In the genomic region with DNA sequence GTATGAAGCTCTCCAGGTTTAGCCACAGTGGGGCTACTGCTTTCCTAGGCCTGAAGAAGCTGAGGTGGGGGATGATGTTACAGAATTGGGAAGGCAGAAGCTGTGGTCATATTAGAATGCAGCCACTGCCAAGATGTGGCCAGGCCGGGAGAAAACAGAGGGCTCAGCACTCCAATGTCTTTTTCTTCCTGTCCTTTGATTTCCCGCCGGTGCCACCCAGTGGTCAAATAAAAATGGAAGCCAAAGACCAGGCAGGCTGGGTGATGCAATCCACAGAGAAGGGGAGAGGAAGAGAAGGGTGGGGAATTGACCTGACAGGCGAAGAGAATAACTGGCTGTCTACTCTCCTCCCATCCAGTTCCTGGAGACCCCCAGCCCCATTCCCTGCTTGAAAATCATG, we compare ENCODE assay signal across 8 cellular contexts.
DNase-seq lines count a peak whose midpoint lies in the region; ATAC-seq, FAIRE-seq and TF ChIP-seq lines count a peak whose summit lies in the region.

No MANE protein-coding gene starts in this region.

- ATAC-seq in pancreas: peak in 3 of 4 donors; percentile 41 to 53 (median 44)
- ATAC-seq in HG02623 (IDR thresholded peaks at IDR 0.05; ENCODE audit: unreplicated experiment): no peak
- ATAC-seq in GM21723 (IDR thresholded peaks at IDR 0.05; ENCODE audit: unreplicated experiment): no peak

- no peaks in the 10 kb centered on the region for H3K27me3 ChIP-seq in Loucy (ENCODE audit: insufficient read depth, low read length, poor library complexity, severe bottlenecking)
- peaks cover 0 to 4% (median 0%) of the 10 kb centered on the region in 4 donors for H3K27me3 ChIP-seq in pancreas

- H3K36me3 ChIP-seq in Loucy (ENCODE audit: insufficient read depth, low read length) (no peaks in the 10 kb centered on the region), pancreas (no peaks in the 10 kb centered on the region)

- TF ChIP-seq CTCF in Loucy (conservative IDR thresholded peaks at IDR 0.05; ENCODE audit: low read length): peak; percentile 47
- TF ChIP-seq CTCF in cardiac fibroblast (IDR thresholded peaks at IDR 0.05; ENCODE audit: low read depth, low read length): peak; percentile 28
- TF ChIP-seq CTCF in pancreas (IDR thresholded peaks at IDR 0.05): no peak

- H3K79me2 ChIP-seq in Loucy (ENCODE audit: insufficient read depth, low read length): no peaks in the 10 kb centered on the region

- H3K4me1 ChIP-seq in Loucy (ENCODE audit: insufficient read depth, low read length, poor library complexity, severe bottlenecking): no peaks in the 10 kb centered on the region
- no peaks in the 10 kb centered on the region for H3K4me1 ChIP-seq in pancreas

- WGBS in pancreas, 2 donors: 17 to 22% methylated on average over 4 of the region's 4 CpGs

- H3K9me3 Mint-ChIP-seq in activated naive CD4-positive, alpha-beta T cell treated with anti-CD3 and anti-CD28 coated beads for 36 hours: no peaks in the 10 kb centered on the region
- H3K9me3 Mint-ChIP-seq in activated naive CD4-positive, alpha-beta T cell treated with anti-CD3 and anti-CD28 coated beads, Interleukin-2, amount 10 ng/mL, durations not matched to agents 7 days and 5 days: no peaks in the 10 kb centered on the region

- H3K4me2 ChIP-seq in Loucy (ENCODE audit: low read depth, low read length, poor library complexity, severe bottlenecking): no peak overlapping the region

- H3F3A ChIP-seq in Loucy (ENCODE audit: low read depth): no peaks in the 10 kb centered on the region

- H3K4me3 ChIP-seq in Loucy (ENCODE audit: low read length, poor library complexity, severe bottlenecking): no peak overlapping the region
- H3K4me3 ChIP-seq in cardiac fibroblast (replicated peaks in 1 of 2; ENCODE audit: low read depth in 2 of 2, low read length in 2 of 2): no peak overlapping the region
- no peak overlapping the region for H3K4me3 ChIP-seq in pancreas

- no peak overlapping the region for H3K4me3 Mint-ChIP-seq in activated naive CD4-positive, alpha-beta T cell treated with anti-CD3 and anti-CD28 coated beads for 36 hours
- no peak overlapping the region for H3K4me3 Mint-ChIP-seq in activated naive CD4-positive, alpha-beta T cell treated with anti-CD3 and anti-CD28 coated beads, Interleukin-2, amount 10 ng/mL, durations not matched to agents 7 days and 5 days

- peaks cover 21% of the 10 kb centered on the region for H3K27me3 Mint-ChIP-seq in activated naive CD4-positive, alpha-beta T cell treated with anti-CD3 and anti-CD28 coated beads for 36 hours (ENCODE audit: low read depth)
- peaks cover 19% of the 10 kb centered on the region for H3K27me3 Mint-ChIP-seq in activated naive CD4-positive, alpha-beta T cell treated with anti-CD3 and anti-CD28 coated beads, Interleukin-2, amount 10 ng/mL, durations not matched to agents 7 days and 5 days

- H3K36me3 Mint-ChIP-seq in activated naive CD4-positive, alpha-beta T cell treated with anti-CD3 and anti-CD28 coated beads for 36 hours (ENCODE audit: low read depth): no peaks in the 10 kb centered on the region
- no peaks in the 10 kb centered on the region for H3K36me3 Mint-ChIP-seq in activated naive CD4-positive, alpha-beta T cell treated with anti-CD3 and anti-CD28 coated beads, Interleukin-2, amount 10 ng/mL, durations not matched to agents 7 days and 5 days

- H3K9ac ChIP-seq in Loucy (ENCODE audit: low read depth, low read length, poor library complexity, severe bottlenecking): no peak overlapping the region

- no peaks in the 10 kb centered on the region for H3K4me1 Mint-ChIP-seq in activated naive CD4-positive, alpha-beta T cell treated with anti-CD3 and anti-CD28 coated beads for 36 hours (ENCODE audit: low read depth)
- no peaks in the 10 kb centered on the region for H3K4me1 Mint-ChIP-seq in activated naive CD4-positive, alpha-beta T cell treated with anti-CD3 and anti-CD28 coated beads, Interleukin-2, amount 10 ng/mL, durations not matched to agents 7 days and 5 days

- DNase-seq in activated naive CD4-positive, alpha-beta T cell treated with anti-CD3 and anti-CD28 coated beads for 36 hours: peak; percentile 21
- DNase-seq in activated naive CD4-positive, alpha-beta T cell treated with anti-CD3 and anti-CD28 coated beads, Interleukin-2, amount 10 ng/mL, durations not matched to agents 7 days and 5 days: no peak
- DNase-seq in cardiac fibroblast (ENCODE audit: low read depth in 2 of 2) (peak; percentile 31 to 41), pancreas (peak in 1 of 6 donors; percentile 13), NCI-H446 (lab: John Stamatoyannopoulos, UW) (no peak)

- no peak for FAIRE-seq in pancreas (lab: Jason Lieb, UNC)

- H3K9me2 ChIP-seq in Loucy (replicated peaks; ENCODE audit: low read depth, low read length): no peaks in the 10 kb centered on the region

- H3K27ac ChIP-seq in pancreas: no peak overlapping the region

- no peaks in the 10 kb centered on the region for H4K20me1 ChIP-seq in Loucy (ENCODE audit: insufficient read depth, low read length, poor library complexity, severe bottlenecking)

- H2AFZ ChIP-seq in Loucy (ENCODE audit: low read length): 0 out of 2 replicates have a peak overlapping the region, but pooled peaks have one; percentile 8

- H3K27ac Mint-ChIP-seq in activated naive CD4-positive, alpha-beta T cell treated with anti-CD3 and anti-CD28 coated beads for 36 hours: no peak overlapping the region
- no peak overlapping the region for H3K27ac Mint-ChIP-seq in activated naive CD4-positive, alpha-beta T cell treated with anti-CD3 and anti-CD28 coated beads, Interleukin-2, amount 10 ng/mL, durations not matched to agents 7 days and 5 days

- CTCF ChIA-PET in activated naive CD4-positive, alpha-beta T cell treated with anti-CD3 and anti-CD28 coated beads for 36 hours (lab: Charles Lee): interaction anchor here (0.8 kb wide), 1 partner anchor 218 kb away, joined by 3 read pairs; no protein-coding TSS in a partner anchor
- CTCF ChIA-PET in activated naive CD4-positive, alpha-beta T cell treated with anti-CD3 and anti-CD28 coated beads, Interleukin-2, amount 10 ng/mL, durations not matched to agents 7 days and 5 days (lab: Charles Lee): no interaction called here

- no peaks in the 10 kb centered on the region for H3K9me3 ChIP-seq in Loucy (ENCODE audit: insufficient read depth, low read depth, low read length)
- H3K9me3 ChIP-seq in pancreas: no peaks in the 10 kb centered on the region

- intact Hi-C loops in activated naive CD4-positive, alpha-beta T cell treated with anti-CD3 and anti-CD28 coated beads for 36 hours (cut with micrococcal nuclease): no loop called here
- intact Hi-C loops in pancreas (cut with DNase I): no loop called here

Comparison
In these comparisons a context has a peak if more than half of its experiments do, and no peak if none do; other contexts are left out.
1. DNase-seq: peak in activated naive CD4-positive, alpha-beta T cell treated with anti-CD3 and anti-CD28 coated beads for 36 hours (single experiment) and cardiac fibroblast (2 of 2); none in activated naive CD4-positive, alpha-beta T cell treated with anti-CD3 and anti-CD28 coated beads, Interleukin-2, amount 10 ng/mL, durations not matched to agents 7 days and 5 days (single experiment) and NCI-H446 (0 of 2).
2. CTCF ChIP-seq: peak in Loucy (single experiment) and cardiac fibroblast (single experiment); none in pancreas (0 of 4).
3. ATAC-seq: peak in pancreas (3 of 4); none in HG02623 (single experiment) and GM21723 (single experiment).